29 cellular contexts compared by ENCODE assay signal in genomic region chr2:82825410-82826090, GRCh38.
"Had no signal": no experiment of that assay in that cellular context is flagged by ENCODE, and none has a peak within 500 bp of the region (broad histone marks: within the 10 kb centered on the region; RNA-seq: fewer than 3 reads in every experiment).

No MANE protein-coding gene starts in this region.

- ATAC-seq: naive thymus-derived CD4-positive, alpha-beta T cell; natural killer cell; right cardiac atrium; sciatic nerve; stimulated activated memory B cell treated with anti-CD40 and anti-IgM and Interleukin-4, amounts not matched to agents 10 μg/mL and 1 μg/mL and 100 μg/mL, for 72 hours; stimulated activated naive CD8-positive, alpha-beta T cell treated with anti-CD3 and anti-CD28 coated beads, Interleukin-15, amount 100 ng/mL, for 72 hours; stimulated activated naive CD8-positive, alpha-beta T cell treated with anti-CD3 and anti-CD28 coated beads, Interleukin-15, Interleukin-2, amounts not matched to agents 100 U/mL and 50 U/mL, for 24 hours; upper lobe of right lung had no signal

- DNase-seq: naive thymus-derived CD4-positive, alpha-beta T cell; natural killer cell; occipital lobe; ovary; posterior cingulate gyrus; psoas muscle; right cardiac atrium; spleen; stimulated activated CD4-positive, alpha-beta T cell treated with anti-CD3 and anti-CD28 coated beads, Interleukin-12 subunit alpha, Interleukin-12 subunit beta, amount 100 ng/mL, for 4 hours; stimulated activated CD4-positive, alpha-beta T cell treated with anti-CD3 and anti-CD28 coated beads, Interleukin-1b, Interleukin-23, amount 100 ng/mL, for 48 hours; stimulated activated CD4-positive, alpha-beta T cell treated with anti-CD3 and anti-CD28 coated beads, Interleukin-4, amount 100 ng/mL, for 1 hour; stimulated activated CD4-positive, alpha-beta T cell treated with anti-CD3 and anti-CD28 coated beads, Interleukin-4, amount 100 ng/mL, for 4 hours; stimulated activated CD8-positive, alpha-beta memory T cell treated with anti-CD3 and anti-CD28 coated beads, Interleukin-4, amount 100 ng/mL, for 48 hours; stimulated activated naive CD4-positive, alpha-beta T cell; stimulated activated naive CD8-positive, alpha-beta T cell treated with anti-CD3 and anti-CD28 coated beads, Interleukin-15, amount 100 ng/mL, for 72 hours; stimulated activated naive CD8-positive, alpha-beta T cell treated with anti-CD3 and anti-CD28 coated beads, Interleukin-15, Interleukin-2, amounts not matched to agents 100 U/mL and 50 U/mL, for 24 hours; substantia nigra; testis; tibial artery; transverse colon; upper lobe of right lung had no signal

- H3K27ac ChIP-seq: neural progenitor cell, ovary, parathyroid adenoma, psoas muscle, skin epidermis, spleen, suprapubic skin, testis, tibial artery, transverse colon, upper lobe of right lung, vagina had no signal

- H3K4me3 ChIP-seq: neural progenitor cell, ovary, psoas muscle, skin epidermis, smooth muscle cell, spleen, suprapubic skin, testis, tibial artery, transverse colon, upper lobe of right lung, vagina had no signal

- H3K9me3 ChIP-seq: ovary, psoas muscle, suprapubic skin, testis, tibial artery, transverse colon, upper lobe of right lung, vagina had no signal

- H3K4me1 ChIP-seq: neural progenitor cell, parathyroid adenoma, psoas muscle, spleen, suprapubic skin, testis, tibial artery, transverse colon, upper lobe of right lung, vagina had no signal

- H3K4me2 ChIP-seq: neural progenitor cell, smooth muscle cell had no signal
